28 cellular contexts compared by ENCODE assay signal in genomic region chr7:70923086-70923845, GRCh38.
DNase-seq lines count a peak whose midpoint lies in the region; ATAC-seq and TF ChIP-seq lines count a peak whose summit lies in the region.
"Had no signal": no experiment of that assay in that cellular context is flagged by ENCODE, and none has a peak within 500 bp of the region (broad histone marks: within the 10 kb centered on the region; RNA-seq: fewer than 3 reads in every experiment).

No MANE protein-coding gene starts in this region.

- peak; percentile 57 for DNase-seq in GF-D8 (lab: John Stamatoyannopoulos, UW)
- DNase-seq in NB4 (ENCODE audit: low read depth), result peak; percentile 71
- no peak for DNase-seq in WTC11 (ENCODE audit: low spot score)
- DNase-seq in neural progenitor cell (ENCODE audit: low spot score), result peak; percentile 40
- no peak for DNase-seq in NCI-H2029 treated with DMSO at 0.1 percent for 48 hours (lab: John Stamatoyannopoulos, UW)
- no peak for DNase-seq in smooth muscle cell (lab: John Stamatoyannopoulos, UW; ENCODE audit: unreplicated experiment)
- DNase-seq in COLO829 (ENCODE audit: low spot score), result no peak
- no peak for DNase-seq in GM10248 (ENCODE audit: extremely low spot score)
- DNase-seq: ACHN; activated B cell treated with CpG ODN at 0.5 μM for 24 hours; activated CD8-positive, alpha-beta memory T cell treated with anti-CD3 and anti-CD28 coated beads, Interleukin-2, amount 10 ng/mL, durations not matched to agents 7 days and 5 days; activated naive CD4-positive, alpha-beta T cell treated with anti-CD3 and anti-CD28 coated beads for 36 hours; activated T-cell treated with anti-CD3 and anti-CD28 coated beads, Interleukin-2, amount 50 U/mL, for 48 hours; cerebellar nuclear complex; DMS79; kidney; natural killer cell; NCI-H1417; NCI-H2081; NCI-H2227 treated with DMSO at 0.1 percent for 48 hours; NCI-H748 treated with DMSO at 0.1 percent for 48 hours; pancreas; small intestine; stimulated activated CD4-positive, alpha-beta T cell treated with anti-CD3 and anti-CD28 coated beads, Interleukin-1b, Interleukin-23, amount 100 ng/mL, for 48 hours; T-helper 9 cell had no signal

- H3K79me2 ChIP-seq in neural progenitor cell (ENCODE audit: low read depth) (no peaks in the 10 kb centered on the region), smooth muscle cell (ENCODE audit: low read depth) (no peaks in the 10 kb centered on the region)

- no peak overlapping the region for H3K4me2 ChIP-seq in neural progenitor cell
- H3K4me2 ChIP-seq in smooth muscle cell, result no peak overlapping the region

- POLR2A ChIA-PET in WTC11 (lab: Charles Lee), result interaction anchor here (0.6 kb wide), 1 partner anchor 308 kb away, joined by 3 read pairs; no protein-coding TSS in a partner anchor
- POLR2A ChIA-PET in GM10248 (lab: Yijun Ruan, JAX), result no interaction called here

- H3K4me1 Mint-ChIP-seq in WTC11 (peaks cover 41% of the 10 kb centered on the region), neural progenitor cell (peaks cover 16% of the 10 kb centered on the region)
- H3K4me1 Mint-ChIP-seq: activated B cell treated with CpG ODN at 0.5 μM for 24 hours; activated CD8-positive, alpha-beta memory T cell treated with anti-CD3 and anti-CD28 coated beads, Interleukin-2, amount 10 ng/mL, durations not matched to agents 7 days and 5 days; brain; natural killer cell had no signal

- WGBS in smooth muscle cell (ENCODE audit: low lambda C conversion rate), result 71% methylated on average over 11 of the region's 11 CpGs

- H3K9me3 Mint-ChIP-seq in WTC11, result 0 out of 2 replicates have a peak, but pooled peaks cover 3% of the 10 kb centered on the region
- no peaks in the 10 kb centered on the region for H3K9me3 Mint-ChIP-seq in neural progenitor cell

- H3K9me3 ChIP-seq in neural progenitor cell (ENCODE audit: low read depth) (no peaks in the 10 kb centered on the region), smooth muscle cell (replicated peaks; ENCODE audit: low read depth) (no peaks in the 10 kb centered on the region)
- H3K9me3 ChIP-seq: pancreas, tibial artery had no signal

- H3F3A ChIP-seq in neural progenitor cell (ENCODE audit: low read depth), result peaks cover 25% of the 10 kb centered on the region
- H3F3A ChIP-seq in smooth muscle cell (ENCODE audit: low read depth), result no peaks in the 10 kb centered on the region

- no peak for TF ChIP-seq POLR2A in NB4 (IDR thresholded peaks at IDR 0.05; ENCODE audit: extremely low read depth, insufficient read length)

- no peak for TF ChIP-seq CTCF in NB4 (IDR thresholded peaks at IDR 0.05; ENCODE audit: low read depth, low read length)
- TF ChIP-seq CTCF in WTC11 (IDR thresholded peaks at IDR 0.05), result no peak
- no peak for TF ChIP-seq CTCF in neural progenitor cell (IDR thresholded peaks at IDR 0.05)
- TF ChIP-seq CTCF in smooth muscle cell (IDR thresholded peaks at IDR 0.05; ENCODE audit: borderline replicate concordance, insufficient read depth, poor library complexity, severe bottlenecking), result no peak
- TF ChIP-seq CTCF in GM10248 (IDR thresholded peaks at IDR 0.05; ENCODE audit: control extremely low read depth, extremely low read depth, low read depth, missing control alignments), result no peak

- H3K27ac Mint-ChIP-seq in WTC11 (no peak overlapping the region), neural progenitor cell (no peak overlapping the region)
- H3K27ac Mint-ChIP-seq: activated B cell treated with CpG ODN at 0.5 μM for 24 hours; activated CD8-positive, alpha-beta memory T cell treated with anti-CD3 and anti-CD28 coated beads, Interleukin-2, amount 10 ng/mL, durations not matched to agents 7 days and 5 days; activated naive CD4-positive, alpha-beta T cell treated with anti-CD3 and anti-CD28 coated beads for 36 hours; natural killer cell had no signal

- no peak overlapping the region for H3K4me3 ChIP-seq in NB4 (ENCODE audit: low read depth, low read length)
- H3K4me3 ChIP-seq in neural progenitor cell, result no peak overlapping the region
- H3K4me3 ChIP-seq in smooth muscle cell, result no peak overlapping the region
- H3K4me3 ChIP-seq: pancreas, tibial artery had no signal

- CTCF ChIA-PET in WTC11 (lab: Charles Lee) (interaction anchor here (0.6 to 1.3 kb wide), 4 partner anchors 24 to 810 kb away, joined by 3 read pairs; no protein-coding TSS in a partner anchor), GM10248 (lab: Yijun Ruan, JAX) (no interaction called here)

- H3K9ac ChIP-seq in neural progenitor cell (no peak overlapping the region), smooth muscle cell (ENCODE audit: low read depth) (no peak overlapping the region)

- ATAC-seq in WTC11, result peak; percentile 25; the same call in 1 of the 2 replicates
- ATAC-seq: activated CD8-positive, alpha-beta memory T cell treated with anti-CD3 and anti-CD28 coated beads, Interleukin-2, amount 10 ng/mL, durations not matched to agents 7 days and 5 days; natural killer cell; pancreas had no signal

- no peaks in the 10 kb centered on the region for H3K36me3 Mint-ChIP-seq in WTC11
- H3K36me3 Mint-ChIP-seq in neural progenitor cell, result no peaks in the 10 kb centered on the region
- H3K36me3 Mint-ChIP-seq: activated CD8-positive, alpha-beta memory T cell treated with anti-CD3 and anti-CD28 coated beads, Interleukin-2, amount 10 ng/mL, durations not matched to agents 7 days and 5 days; brain; natural killer cell had no signal

- H3K4me3 Mint-ChIP-seq in WTC11, result no peak overlapping the region
- H3K4me3 Mint-ChIP-seq in neural progenitor cell, result no peak overlapping the region
- H3K4me3 Mint-ChIP-seq: activated B cell treated with CpG ODN at 0.5 μM for 24 hours; activated CD8-positive, alpha-beta memory T cell treated with anti-CD3 and anti-CD28 coated beads, Interleukin-2, amount 10 ng/mL, durations not matched to agents 7 days and 5 days; activated naive CD4-positive, alpha-beta T cell treated with anti-CD3 and anti-CD28 coated beads for 36 hours; brain; natural killer cell had no signal

- peak overlapping the region; percentile 55 for H2AFZ ChIP-seq in neural progenitor cell (replicated peaks)
- H2AFZ ChIP-seq in smooth muscle cell (ENCODE audit: low read depth), result no peak overlapping the region

- H3K27ac ChIP-seq in neural progenitor cell (peak overlapping the region; percentile 58), smooth muscle cell (ENCODE audit: low read depth) (no peak overlapping the region)
- H3K27ac ChIP-seq: HL-60, pancreas, tibial artery had no signal

- H3K27me3 ChIP-seq in neural progenitor cell, result no peaks in the 10 kb centered on the region
- H3K27me3 ChIP-seq in smooth muscle cell (ENCODE audit: low read depth), result no peaks in the 10 kb centered on the region
- H3K27me3 ChIP-seq: pancreas, tibial artery had no signal

- H3K4me1 ChIP-seq in neural progenitor cell (peaks cover 18% of the 10 kb centered on the region), smooth muscle cell (ENCODE audit: low read depth) (no peaks in the 10 kb centered on the region)
- H3K4me1 ChIP-seq: pancreas, tibial artery had no signal

- H4K20me1 ChIP-seq in neural progenitor cell (ENCODE audit: low read depth) (no peaks in the 10 kb centered on the region), smooth muscle cell (ENCODE audit: low read depth) (no peaks in the 10 kb centered on the region)

- H3K36me3 ChIP-seq in neural progenitor cell (no peaks in the 10 kb centered on the region), smooth muscle cell (ENCODE audit: low read depth) (no peaks in the 10 kb centered on the region)
- H3K36me3 ChIP-seq: pancreas, tibial artery had no signal

- no peaks in the 10 kb centered on the region; the same call in 1 of the 2 replicates for H3K27me3 Mint-ChIP-seq in WTC11 (ENCODE audit: low read depth)
- peaks cover 8% of the 10 kb centered on the region for H3K27me3 Mint-ChIP-seq in neural progenitor cell (ENCODE audit: insufficient read depth, low read depth)
- H3K27me3 Mint-ChIP-seq: activated B cell treated with CpG ODN at 0.5 μM for 24 hours; activated CD8-positive, alpha-beta memory T cell treated with anti-CD3 and anti-CD28 coated beads, Interleukin-2, amount 10 ng/mL, durations not matched to agents 7 days and 5 days had no signal

TF ChIP-seq in WTC11, 78 proteins besides CTCF, POLR2A, EP300 and RAD21 (continues in another document):
- no peak for TF ChIP-seq ZNF671 (CRISPR knock-in tag; IDR thresholded peaks at IDR 0.05)
- TF ChIP-seq, protein P1, sequence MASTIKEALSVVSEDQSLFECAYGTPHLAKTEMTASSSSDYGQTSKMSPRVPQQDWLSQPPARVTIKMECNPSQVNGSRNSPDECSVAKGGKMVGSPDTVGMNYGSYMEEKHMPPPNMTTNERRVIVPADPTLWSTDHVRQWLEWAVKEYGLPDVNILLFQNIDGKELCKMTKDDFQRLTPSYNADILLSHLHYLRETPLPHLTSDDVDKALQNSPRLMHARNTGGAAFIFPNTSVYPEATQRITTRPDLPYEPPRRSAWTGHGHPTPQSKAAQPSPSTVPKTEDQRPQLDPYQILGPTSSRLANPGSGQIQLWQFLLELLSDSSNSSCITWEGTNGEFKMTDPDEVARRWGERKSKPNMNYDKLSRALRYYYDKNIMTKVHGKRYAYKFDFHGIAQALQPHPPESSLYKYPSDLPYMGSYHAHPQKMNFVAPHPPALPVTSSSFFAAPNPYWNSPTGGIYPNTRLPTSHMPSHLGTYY (CRISPR knock-in tag; IDR thresholded peaks at IDR 0.05), result no peak

Comparison
In these comparisons a context has a peak if more than half of its experiments do, and no peak if none do; other contexts are left out.
1. DNase-seq: peak in GF-D8 (single experiment), NB4 (single experiment) and neural progenitor cell (single experiment); none in WTC11 (single experiment), NCI-H2029 treated with DMSO at 0.1 percent for 48 hours (single experiment), smooth muscle cell (single experiment), COLO829 (single experiment) and GM10248 (single experiment).